15 cellular contexts compared by ENCODE assay signal in genomic region chr14:77406718-77407117, GRCh38. TPM values are rescaled to one million over a fixed set of nuclear protein-coding genes. Genes with fewer than 3 reads are reported as not detected.
DNase-seq lines count a peak whose midpoint lies in the region; ATAC-seq and TF ChIP-seq lines count a peak whose summit lies in the region.
"Had no signal": no experiment of that assay in that cellular context is flagged by ENCODE, and none has a peak within 500 bp of the region (broad histone marks: within the 10 kb centered on the region; RNA-seq: fewer than 3 reads in every experiment).

No MANE protein-coding gene starts in this region.

- H3K4me3 ChIP-seq in fibroblast of lung (replicated peaks in 1 of 4; ENCODE audit: control extremely low read depth in 1 of 4, insufficient read depth in 1 of 4, low read depth in 3 of 4, low read length in 4 of 4) (no peak overlapping the region), upper lobe of left lung (no peak overlapping the region)
- H3K4me3 ChIP-seq: SK-N-MC had no signal

- no peaks in the 10 kb centered on the region for H3K27me3 Mint-ChIP-seq in activated naive CD8-positive, alpha-beta T cell treated with anti-CD3 and anti-CD28 coated beads, Interleukin-2, amount 10 ng/mL, durations not matched to agents 7 days and 5 days
- no peaks in the 10 kb centered on the region for H3K27me3 Mint-ChIP-seq in activated naive CD8-positive, alpha-beta T cell treated with anti-CD3 and anti-CD28 coated beads for 36 hours
- no peaks in the 10 kb centered on the region for H3K27me3 Mint-ChIP-seq in T-cell
- H3K27me3 Mint-ChIP-seq: brain had no signal

- TF ChIP-seq CTCF in fibroblast of lung (conservative IDR thresholded peaks at IDR 0.05 in 1 of 2, IDR thresholded peaks at IDR 0.05 in 1 of 2; ENCODE audit: low read depth in 1 of 2, low read length in 2 of 2) (no peak), upper lobe of left lung (IDR thresholded peaks at IDR 0.05) (no peak)

- H3K9me3 ChIP-seq in fibroblast of lung (ENCODE audit: control insufficient read depth, insufficient read depth, low read depth, low read length), result no peaks in the 10 kb centered on the region
- no peaks in the 10 kb centered on the region for H3K9me3 ChIP-seq in upper lobe of left lung

- peak; percentile 33 for ATAC-seq in activated naive CD8-positive, alpha-beta T cell treated with anti-CD3 and anti-CD28 coated beads, Interleukin-2, amount 10 ng/mL, durations not matched to agents 7 days and 5 days (ENCODE audit: low read depth)
- ATAC-seq in upper lobe of left lung (ENCODE audit: low FRiP score in 2 of 2) (no peak), T-cell (replicated peaks in 1 of 4) (no peak), HG02970 (IDR thresholded peaks at IDR 0.05; ENCODE audit: low FRiP score, unreplicated experiment) (no peak)

- no peak overlapping the region for H3K27ac ChIP-seq in fibroblast of lung (ENCODE audit: insufficient read depth, low read length)
- H3K27ac ChIP-seq in upper lobe of left lung, result peak overlapping the region in 3 of 4 donors; percentile 57 to 66 (median 61)
- H3K27ac ChIP-seq: SK-N-MC had no signal

- peak overlapping the region; percentile 41 for H3K4me3 Mint-ChIP-seq in activated naive CD8-positive, alpha-beta T cell treated with anti-CD3 and anti-CD28 coated beads, Interleukin-2, amount 10 ng/mL, durations not matched to agents 7 days and 5 days
- H3K4me3 Mint-ChIP-seq in activated naive CD8-positive, alpha-beta T cell treated with anti-CD3 and anti-CD28 coated beads for 36 hours, result no peak overlapping the region
- H3K4me3 Mint-ChIP-seq in T-cell, result no peak overlapping the region
- H3K4me3 Mint-ChIP-seq: brain had no signal

- H3K9ac ChIP-seq in fibroblast of lung (ENCODE audit: insufficient read depth, low read length), result no peak overlapping the region

- H3K9me3 Mint-ChIP-seq in activated naive CD8-positive, alpha-beta T cell treated with anti-CD3 and anti-CD28 coated beads, Interleukin-2, amount 10 ng/mL, durations not matched to agents 7 days and 5 days, result no peaks in the 10 kb centered on the region
- no peaks in the 10 kb centered on the region for H3K9me3 Mint-ChIP-seq in activated naive CD8-positive, alpha-beta T cell treated with anti-CD3 and anti-CD28 coated beads for 36 hours
- H3K9me3 Mint-ChIP-seq in T-cell, result no peaks in the 10 kb centered on the region
- H3K9me3 Mint-ChIP-seq: brain had no signal

- H3K4me2 ChIP-seq in fibroblast of lung (ENCODE audit: extremely low read depth, insufficient read depth, low read length), result no peak overlapping the region

- no peak for DNase-seq in activated naive CD8-positive, alpha-beta T cell treated with anti-CD3 and anti-CD28 coated beads, Interleukin-2, amount 10 ng/mL, durations not matched to agents 7 days and 5 days
- no peak for DNase-seq in activated naive CD8-positive, alpha-beta T cell treated with anti-CD3 and anti-CD28 coated beads for 36 hours
- peak; percentile 96 for DNase-seq in OCI-M2 (lab: John Stamatoyannopoulos, UW; ENCODE audit: unreplicated experiment)
- DNase-seq in fibroblast of lung (ENCODE audit: low read depth in 2 of 2), result peak; percentile 19 to 50
- DNase-seq in upper lobe of left lung, result no peak
- DNase-seq in T-cell, result no peak
- DNase-seq in effector CD4-positive, alpha-beta T cell, result no peak
- DNase-seq: activated CD4-positive, CD25-positive, alpha-beta regulatory T cell treated with anti-CD3 and anti-CD28 coated beads, Interleukin-2, amount 50 U/mL, for 72 hours; DMS 273 treated with DMSO at 0.1 percent for 48 hours; NCI-H2081 treated with DMSO at 0.1 percent for 48 hours; retina; stimulated activated CD4-positive, alpha-beta T cell treated with anti-CD3 and anti-CD28 coated beads, Interleukin-2, amount 100 ng/mL, for 48 hours had no signal

- CTCF ChIA-PET in T-cell (lab: Charles Lee), result no interaction called here

- H4K20me1 ChIP-seq in fibroblast of lung (ENCODE audit: control insufficient read depth, extremely low read depth, insufficient read depth, low read length), result no peaks in the 10 kb centered on the region

- no peaks in the 10 kb centered on the region for H3K79me2 ChIP-seq in fibroblast of lung (ENCODE audit: control insufficient read depth, insufficient read depth, low read length)

- no peaks in the 10 kb centered on the region for H3K36me3 Mint-ChIP-seq in activated naive CD8-positive, alpha-beta T cell treated with anti-CD3 and anti-CD28 coated beads, Interleukin-2, amount 10 ng/mL, durations not matched to agents 7 days and 5 days
- H3K36me3 Mint-ChIP-seq in activated naive CD8-positive, alpha-beta T cell treated with anti-CD3 and anti-CD28 coated beads for 36 hours, result no peaks in the 10 kb centered on the region
- H3K36me3 Mint-ChIP-seq in T-cell, result peaks cover 2% of the 10 kb centered on the region
- H3K36me3 Mint-ChIP-seq: brain had no signal

- POLR2A ChIA-PET in activated naive CD8-positive, alpha-beta T cell treated with anti-CD3 and anti-CD28 coated beads, Interleukin-2, amount 10 ng/mL, durations not matched to agents 7 days and 5 days (lab: Charles Lee), result interaction anchor here (1.2 kb wide), 1 partner anchor 30 kb away, joined by 3 read pairs; the partner anchor contains the start of genes SAMD15 and TMED8
- POLR2A ChIA-PET in T-cell (lab: Charles Lee), result no interaction called here

- H2AFZ ChIP-seq in fibroblast of lung (ENCODE audit: low read length), result no peak overlapping the region

- H3K27me3 ChIP-seq in fibroblast of lung (ENCODE audit: control insufficient read depth, insufficient read depth, low read length) (no peaks in the 10 kb centered on the region), upper lobe of left lung (no peaks in the 10 kb centered on the region)

- peaks cover 17% of the 10 kb centered on the region for H3K4me1 Mint-ChIP-seq in activated naive CD8-positive, alpha-beta T cell treated with anti-CD3 and anti-CD28 coated beads, Interleukin-2, amount 10 ng/mL, durations not matched to agents 7 days and 5 days
- H3K4me1 Mint-ChIP-seq in activated naive CD8-positive, alpha-beta T cell treated with anti-CD3 and anti-CD28 coated beads for 36 hours, result peaks cover 12% of the 10 kb centered on the region
- peaks cover 12 to 16% (median 15%) of the 10 kb centered on the region in 3 donors for H3K4me1 Mint-ChIP-seq in T-cell
- H3K4me1 Mint-ChIP-seq: brain had no signal

- H3K27ac Mint-ChIP-seq in activated naive CD8-positive, alpha-beta T cell treated with anti-CD3 and anti-CD28 coated beads, Interleukin-2, amount 10 ng/mL, durations not matched to agents 7 days and 5 days, result no peak overlapping the region
- H3K27ac Mint-ChIP-seq in activated naive CD8-positive, alpha-beta T cell treated with anti-CD3 and anti-CD28 coated beads for 36 hours, result no peak overlapping the region
- H3K27ac Mint-ChIP-seq in T-cell, result no peak overlapping the region
- H3K27ac Mint-ChIP-seq: brain had no signal

- no peak for TF ChIP-seq EP300 in upper lobe of left lung (IDR thresholded peaks at IDR 0.05)

- H3K36me3 ChIP-seq in fibroblast of lung (ENCODE audit: control insufficient read depth, insufficient read depth, low read length) (no peaks in the 10 kb centered on the region), upper lobe of left lung (no peaks in the 10 kb centered on the region)

- H3K4me1 ChIP-seq in fibroblast of lung (ENCODE audit: control insufficient read depth, extremely low read depth, insufficient read depth, low read length), result no peaks in the 10 kb centered on the region
- H3K4me1 ChIP-seq in upper lobe of left lung, result peaks cover 0 to 5% (median 0%) of the 10 kb centered on the region in 4 donors

- 39 to 57% methylated on average over 5 to 6 of the region's 6 CpGs for WGBS in upper lobe of left lung, 2 donors

- no peak for TF ChIP-seq POLR2A in upper lobe of left lung (IDR thresholded peaks at IDR 0.05)

RNA-seq across cellular contexts. Expression of gene NOXRED1, which starts 16.6 kb away (rescaled TPM):
- total RNA-seq in activated naive CD8-positive, alpha-beta T cell treated with anti-CD3 and anti-CD28 coated beads, Interleukin-2, amount 10 ng/mL, durations not matched to agents 7 days and 5 days, result under 1 TPM; 0.58 to 0.71 TPM
- total RNA-seq in activated naive CD8-positive, alpha-beta T cell treated with anti-CD3 and anti-CD28 coated beads for 36 hours, result under 1 TPM; 0.26 to 0.33 TPM
- total RNA-seq in fibroblast of lung (0.26 and 0.83 TPM in 2 replicates), upper lobe of left lung (under 1 TPM in 4 of 6 donors, not detected in 2; 0.30 to 0.40 (median 0.31) TPM), T-cell (1 to 10 TPM in 3 of 5 donors, under 1 TPM in 2; 0.33 to 1.7 (median 1.2) TPM)
- polyA plus RNA-seq in fibroblast of lung, result 0.05 and 0.14 TPM in 2 replicates
- polyA plus RNA-seq in fibroblast of lung (2012), result 0.09 and 0.13 TPM in 2 replicates
- polyA minus RNA-seq in fibroblast of lung (ENCODE audit: low replicate concordance), result not detected in 2 replicates

RNA-seq across cellular contexts. Expression of gene SAMD15, which starts 29.5 kb away (rescaled TPM):
- total RNA-seq in activated naive CD8-positive, alpha-beta T cell treated with anti-CD3 and anti-CD28 coated beads, Interleukin-2, amount 10 ng/mL, durations not matched to agents 7 days and 5 days, result not detected
- total RNA-seq in activated naive CD8-positive, alpha-beta T cell treated with anti-CD3 and anti-CD28 coated beads for 36 hours, result under 1 TPM; 0.34 to 0.45 TPM
- total RNA-seq in fibroblast of lung, result 0.33 and 0.77 TPM in 2 replicates
- 0.69 and 1.1 TPM in 2 replicates for polyA plus RNA-seq in fibroblast of lung
- polyA plus RNA-seq in fibroblast of lung (2012), result 0.31 and 0.70 TPM in 2 replicates
- polyA minus RNA-seq in fibroblast of lung (ENCODE audit: low replicate concordance), result 0.19 TPM in 1 of 2 replicates, not detected in the other
- total RNA-seq in upper lobe of left lung, result 1 to 10 TPM in 4 of 6 donors, under 1 TPM in 2; 0.67 to 8.8 (median 1.5) TPM
- under 1 TPM in 4 of 5 donors, not detected in 1; 0.15 to 0.75 (median 0.33) TPM for total RNA-seq in T-cell

RNA-seq across cellular contexts. Expression of gene TMED8, which starts 29.8 kb away (rescaled TPM):
- 10 to 100 TPM; 14.9 to 15.2 TPM for total RNA-seq in activated naive CD8-positive, alpha-beta T cell treated with anti-CD3 and anti-CD28 coated beads, Interleukin-2, amount 10 ng/mL, durations not matched to agents 7 days and 5 days
- 10 to 100 TPM; 25.0 to 26.0 TPM for total RNA-seq in activated naive CD8-positive, alpha-beta T cell treated with anti-CD3 and anti-CD28 coated beads for 36 hours
- 7.4 TPM in 2 replicates for total RNA-seq in fibroblast of lung
- polyA plus RNA-seq in fibroblast of lung, result 5.1 and 7.0 TPM in 2 replicates
- polyA plus RNA-seq in fibroblast of lung (2012), result 3.2 and 4.3 TPM in 2 replicates
- polyA minus RNA-seq in fibroblast of lung (ENCODE audit: low replicate concordance), result 5.5 and 7.1 TPM in 2 replicates
- total RNA-seq in upper lobe of left lung, result 10 to 100 TPM in 4 of 6 donors, 1 to 10 TPM in 2; 7.8 to 20.6 (median 11.2) TPM
- total RNA-seq in T-cell, result 1 to 10 TPM; 6.6 to 8.9 (median 7.5) TPM

RNA-seq across cellular contexts. Expression of gene VIPAS39, which starts 50.7 kb away (rescaled TPM):
- 10 to 100 TPM; 19.2 to 19.6 TPM for total RNA-seq in activated naive CD8-positive, alpha-beta T cell treated with anti-CD3 and anti-CD28 coated beads, Interleukin-2, amount 10 ng/mL, durations not matched to agents 7 days and 5 days
- total RNA-seq in activated naive CD8-positive, alpha-beta T cell treated with anti-CD3 and anti-CD28 coated beads for 36 hours, result 10 to 100 TPM; 15.6 to 16.4 TPM
- total RNA-seq in fibroblast of lung (26.7 and 28.2 TPM in 2 replicates), upper lobe of left lung (10 to 100 TPM in 4 of 6 donors, 1 to 10 TPM in 2; 7.1 to 19.2 (median 16.8) TPM), T-cell (10 to 100 TPM; 15.6 to 24.1 (median 18.2) TPM)
- 25.4 and 28.1 TPM in 2 replicates for polyA plus RNA-seq in fibroblast of lung
- polyA plus RNA-seq in fibroblast of lung (2012), result 14.1 and 16.1 TPM in 2 replicates
- polyA minus RNA-seq in fibroblast of lung (ENCODE audit: low replicate concordance), result 26.8 and 28.6 TPM in 2 replicates

RNA-seq across cellular contexts. Expression of gene AHSA1, which starts 51.2 kb away (rescaled TPM):
- total RNA-seq in activated naive CD8-positive, alpha-beta T cell treated with anti-CD3 and anti-CD28 coated beads, Interleukin-2, amount 10 ng/mL, durations not matched to agents 7 days and 5 days, result 100 to 1,000 TPM; 154 to 163 TPM
- total RNA-seq in activated naive CD8-positive, alpha-beta T cell treated with anti-CD3 and anti-CD28 coated beads for 36 hours, result 100 to 1,000 TPM; 381 to 390 TPM
- total RNA-seq in fibroblast of lung, result 60.3 and 71.1 TPM in 2 replicates
- polyA plus RNA-seq in fibroblast of lung, result 187 and 189 TPM in 2 replicates
- polyA plus RNA-seq in fibroblast of lung (2012), result 94.4 and 113 TPM in 2 replicates
- 59.5 and 73.9 TPM in 2 replicates for polyA minus RNA-seq in fibroblast of lung (ENCODE audit: low replicate concordance)
- total RNA-seq in upper lobe of left lung, result 100 to 1,000 TPM in 1 of 6 donors, 10 to 100 TPM in 5; 41.9 to 110 (median 93.3) TPM
- 100 to 1,000 TPM in 1 of 5 donors, 10 to 100 TPM in 4; 59.8 to 101 (median 88.4) TPM for total RNA-seq in T-cell

Comparison
In these comparisons a context has a peak if more than half of its experiments do, and no peak if none do; other contexts are left out.
1. DNase-seq: peak in OCI-M2 (single experiment) and fibroblast of lung (2 of 2); none in activated naive CD8-positive, alpha-beta T cell treated with anti-CD3 and anti-CD28 coated beads, Interleukin-2, amount 10 ng/mL, durations not matched to agents 7 days and 5 days (single experiment), activated naive CD8-positive, alpha-beta T cell treated with anti-CD3 and anti-CD28 coated beads for 36 hours (single experiment), upper lobe of left lung (0 of 2), T-cell (0 of 34) and effector CD4-positive, alpha-beta T cell (single experiment).